In the genomic region with DNA sequence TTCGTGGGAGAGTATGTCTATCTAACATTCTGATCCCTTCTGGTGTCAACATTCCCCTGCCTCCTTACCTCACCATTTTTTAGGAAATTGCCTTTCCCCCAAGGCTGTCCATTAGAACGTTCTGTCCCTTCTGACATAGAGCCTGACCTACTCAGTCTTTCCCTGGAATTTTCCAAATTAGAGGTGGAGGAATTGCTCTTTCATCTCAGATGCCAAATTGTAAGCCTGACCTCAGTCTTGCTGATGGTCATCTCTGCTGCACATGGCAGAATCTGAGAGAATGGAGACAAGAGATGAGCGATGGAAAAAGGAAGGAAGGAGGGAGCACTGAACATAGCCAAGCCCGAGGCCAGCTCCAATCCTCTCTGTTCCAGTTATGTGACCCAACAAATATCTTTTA, we compare ENCODE assay signal across 9 cellular contexts. TPM values are rescaled to one million over a fixed set of nuclear protein-coding genes. Genes with fewer than 3 reads are reported as not detected.
"Had no signal": no experiment of that assay in that cellular context is flagged by ENCODE, and none has a peak within 500 bp of the region (broad histone marks: within the 10 kb centered on the region; RNA-seq: fewer than 3 reads in every experiment).

No MANE protein-coding gene starts in this region.

- H3K4me3 ChIP-seq: GM23248, HAP-1 had no signal

- H3K36me3 ChIP-seq: HAP-1 had no signal

- H3K9me3 ChIP-seq: HAP-1 had no signal

- H3K9ac ChIP-seq: GM23248 had no signal

- H2AFZ ChIP-seq: GM23248 had no signal

- H3K4me1 ChIP-seq: HAP-1 had no signal

- DNase-seq: GM23248, GOT3, H7, HFFc6 had no signal

- H3K27ac ChIP-seq: GM23248, HL-60 had no signal

RNA-seq across cellular contexts. Expression of a gene that starts 5.4 kb away (rescaled TPM):
- total RNA-seq: GM23248, H4, H7, HFFc6, HT1080 had no signal
- polyA plus RNA-seq: GM23248, IgD-negative memory B cell had no signal
